Comparison of ENCODE assay signal across 15 cellular contexts in genomic region chr2:69269330-69269729, GRCh38.
DNase-seq lines count a peak whose midpoint lies in the region; ATAC-seq, FAIRE-seq and TF ChIP-seq lines count a peak whose summit lies in the region.
"Had no signal": no experiment of that assay in that cellular context is flagged by ENCODE, and none has a peak within 500 bp of the region (broad histone marks: within the 10 kb centered on the region; RNA-seq: fewer than 3 reads in every experiment).

No MANE protein-coding gene starts in this region.

- H3K9me3 ChIP-seq in breast epithelium: no peaks in the 10 kb centered on the region
- no peaks in the 10 kb centered on the region for H3K9me3 ChIP-seq in OCI-LY7 (ENCODE audit: low read length)

- POLR2A ChIA-PET in MCF 10A (lab: Yijun Ruan, JAX): no interaction called here
- POLR2A ChIA-PET in WTC11 (lab: Charles Lee): no interaction called here
- POLR2A ChIA-PET in OCI-LY7 (lab: Charles Lee): no interaction called here

- H3K9me3 Mint-ChIP-seq in MCF 10A (ENCODE audit: unreplicated experiment) (no peaks in the 10 kb centered on the region), WTC11 (peaks cover 18% of the 10 kb centered on the region)
- H3K9me3 Mint-ChIP-seq: GM23338 had no signal

- H3K4me1 Mint-ChIP-seq in MCF 10A (ENCODE audit: insufficient read depth, unreplicated experiment): no peaks in the 10 kb centered on the region
- H3K4me1 Mint-ChIP-seq in WTC11: no peaks in the 10 kb centered on the region
- H3K4me1 Mint-ChIP-seq: CD4-positive, CD25-positive, alpha-beta regulatory T cell; GM23338; H9 had no signal

- no peaks in the 10 kb centered on the region for H3K27me3 ChIP-seq in breast epithelium
- H3K27me3 ChIP-seq: BLaER1 treated with 17β-estradiol and CSF1 and Interleukin-3, amounts not matched to agents 10 nM and 100 nM had no signal

- no peak overlapping the region for H3K27ac ChIP-seq in breast epithelium
- no peak overlapping the region for H3K27ac ChIP-seq in OCI-LY7 (ENCODE audit: low read depth, low read length, poor library complexity, severe bottlenecking)
- H3K27ac ChIP-seq: 22Rv1; BLaER1 treated with 17β-estradiol and CSF1 and Interleukin-3, amounts not matched to agents 10 nM and 100 nM had no signal

- TF ChIP-seq POLR2A in breast epithelium (IDR thresholded peaks at IDR 0.05): no peak

- H3K4me1 ChIP-seq in breast epithelium (no peaks in the 10 kb centered on the region), OCI-LY7 (ENCODE audit: insufficient read depth, low read length, poor library complexity, severe bottlenecking) (no peaks in the 10 kb centered on the region)

- intact Hi-C loops in MCF 10A (cut with micrococcal nuclease) (no loop called here), breast epithelium (cut with DNase I; ENCODE audit: low total_unique reads) (no loop called here), OCI-LY7 (cut with micrococcal nuclease; ENCODE audit: unreplicated experiment) (no loop called here)

- no peaks in the 10 kb centered on the region for H4K20me1 ChIP-seq in OCI-LY7 (ENCODE audit: insufficient read depth, low read length)
- H4K20me1 ChIP-seq: BLaER1 treated with 17β-estradiol and CSF1 and Interleukin-3, amounts not matched to agents 10 nM and 100 nM had no signal

- no peak for ATAC-seq in WTC11
- ATAC-seq: GM12878, GM23338 had no signal

- H3K4me3 ChIP-seq in breast epithelium (no peak overlapping the region), OCI-LY7 (ENCODE audit: low read depth, low read length, poor library complexity, severe bottlenecking) (no peak overlapping the region)
- H3K4me3 ChIP-seq: BLaER1 treated with 17β-estradiol and CSF1 and Interleukin-3, amounts not matched to agents 10 nM and 100 nM; GM12878; GM23338 had no signal

- no peak overlapping the region for H3K4me3 Mint-ChIP-seq in MCF 10A (ENCODE audit: unreplicated experiment)
- H3K4me3 Mint-ChIP-seq in WTC11: no peak overlapping the region
- H3K4me3 Mint-ChIP-seq: CD4-positive, CD25-positive, alpha-beta regulatory T cell; GM23338; H9 had no signal

- FAIRE-seq in frontal cortex (lab: Jason Lieb, UNC): peak; percentile 67
- FAIRE-seq: GM12878, GM18507 had no signal

- no TSS peak for BruUV-seq in MCF 10A (replicated peaks; lab: Mats Ljungman, UMichigan)
- BruUV-seq in OCI-LY7 (replicated peaks; lab: Mats Ljungman, UMichigan): no TSS peak

- H2AFZ ChIP-seq in OCI-LY7 (ENCODE audit: low read length): no peak overlapping the region
- H2AFZ ChIP-seq: GM23338 had no signal

- TF ChIP-seq CTCF in MCF 10A (IDR thresholded peaks at IDR 0.05; ENCODE audit: unreplicated experiment) (no peak), breast epithelium (IDR thresholded peaks at IDR 0.05) (no peak), WTC11 (IDR thresholded peaks at IDR 0.05) (no peak), OCI-LY7 (conservative IDR thresholded peaks at IDR 0.05; ENCODE audit: low read length) (no peak)

- H3K27me3 Mint-ChIP-seq in MCF 10A (ENCODE audit: insufficient read depth, unreplicated experiment) (peaks cover 10% of the 10 kb centered on the region), WTC11 (ENCODE audit: low read depth) (no peaks in the 10 kb centered on the region)

- no peaks in the 10 kb centered on the region for H3K36me3 ChIP-seq in breast epithelium
- no peaks in the 10 kb centered on the region for H3K36me3 ChIP-seq in OCI-LY7 (ENCODE audit: insufficient read depth, low read length)
- H3K36me3 ChIP-seq: BLaER1 treated with 17β-estradiol and CSF1 and Interleukin-3, amounts not matched to agents 10 nM and 100 nM had no signal

- DNase-seq in MCF 10A (ENCODE audit: unreplicated experiment) (peak; percentile 18), breast epithelium (ENCODE audit: low spot score in 2 of 2) (no peak), WTC11 (ENCODE audit: low spot score) (no peak), frontal cortex (ENCODE audit: low spot score in 2 of 2) (no peak), NK-92 (lab: John Stamatoyannopoulos, UW; ENCODE audit: unreplicated experiment) (no peak), OCI-LY7 (ENCODE audit: low spot score) (no peak), SW480 (ENCODE audit: low spot score) (no peak)
- DNase-seq: CD4-positive, CD25-positive, alpha-beta regulatory T cell; DMS 273 treated with DMSO at 0.1 percent for 48 hours; H9 had no signal

- no peaks in the 10 kb centered on the region for H3K36me3 Mint-ChIP-seq in MCF 10A (ENCODE audit: insufficient read depth, unreplicated experiment)
- peaks cover 4% of the 10 kb centered on the region; the same call in 1 of the 2 replicates for H3K36me3 Mint-ChIP-seq in WTC11
- H3K36me3 Mint-ChIP-seq: CD4-positive, CD25-positive, alpha-beta regulatory T cell had no signal

- H3K27ac Mint-ChIP-seq in MCF 10A (ENCODE audit: low read depth, unreplicated experiment) (no peak overlapping the region), WTC11 (no peak overlapping the region)
- H3K27ac Mint-ChIP-seq: CD4-positive, CD25-positive, alpha-beta regulatory T cell; GM23338; H9 had no signal

- H3K4me2 ChIP-seq in OCI-LY7 (ENCODE audit: low read length): no peak overlapping the region
- H3K4me2 ChIP-seq: BLaER1 treated with 17β-estradiol and CSF1 and Interleukin-3, amounts not matched to agents 10 nM and 100 nM; GM23338 had no signal

- CTCF ChIA-PET in MCF 10A (lab: Yijun Ruan, JAX) (no interaction called here), WTC11 (lab: Charles Lee) (no interaction called here), OCI-LY7 (lab: Charles Lee; ENCODE audit: unreplicated experiment) (no interaction called here)

- no peaks in the 10 kb centered on the region for H3K79me2 ChIP-seq in OCI-LY7 (ENCODE audit: insufficient read depth, low read depth, low read length)

- H3K9me2 ChIP-seq in OCI-LY7 (ENCODE audit: insufficient read depth, low read length): no peaks in the 10 kb centered on the region

TF ChIP-seq in WTC11, 78 proteins besides CTCF, POLR2A, EP300 and RAD21:
- peak; percentile 86 for TF ChIP-seq HMGA2 (CRISPR knock-in tag; IDR thresholded peaks at IDR 0.05)
- no peak for TF ChIP-seq EMX1 (CRISPR knock-in tag; IDR thresholded peaks at IDR 0.05)
